In the genomic region with DNA sequence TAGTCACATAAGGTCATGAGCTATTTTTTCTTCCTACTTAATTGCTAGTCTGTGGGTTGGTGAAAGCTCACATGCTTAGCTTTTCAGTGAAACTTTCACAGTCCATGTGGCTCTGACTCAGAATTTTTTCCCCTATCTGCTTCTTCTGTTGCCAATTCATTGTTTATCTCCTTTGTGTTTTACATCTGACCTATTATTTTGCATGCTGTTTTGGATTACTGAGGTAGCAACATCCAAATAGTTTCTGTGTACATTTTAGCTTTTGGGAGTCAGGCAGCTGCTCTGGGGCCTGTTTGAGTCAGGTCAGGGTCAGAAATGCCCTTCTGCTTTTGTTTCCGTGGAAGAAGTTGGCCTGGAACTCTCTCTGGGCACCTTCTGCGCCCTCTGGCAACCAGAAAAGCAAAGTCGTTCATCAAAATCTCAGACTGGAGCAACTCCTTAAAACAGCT, we compare ENCODE assay signal across 11 cellular contexts. TPM values are rescaled to one million over a fixed set of nuclear protein-coding genes. Genes with fewer than 3 reads are reported as not detected.
DNase-seq lines count a peak whose midpoint lies in the region; ATAC-seq and TF ChIP-seq lines count a peak whose summit lies in the region.
"Had no signal": no experiment of that assay in that cellular context is flagged by ENCODE, and none has a peak within 500 bp of the region (broad histone marks: within the 10 kb centered on the region; RNA-seq: fewer than 3 reads in every experiment).

No MANE protein-coding gene starts in this region.

- TF ChIP-seq CTCF in AG09319 (IDR thresholded peaks at IDR 0.05; ENCODE audit: low read depth, low read length) (no peak), foreskin keratinocyte (conservative IDR thresholded peaks at IDR 0.05) (no peak)

- ATAC-seq in HG02759 (IDR thresholded peaks at IDR 0.05; ENCODE audit: unreplicated experiment) (peak; percentile 58), foreskin keratinocyte (no peak), GM19035 (IDR thresholded peaks at IDR 0.05; ENCODE audit: unreplicated experiment) (no peak)

- no peak overlapping the region for H3K27ac ChIP-seq in foreskin keratinocyte
- H3K27ac ChIP-seq: BLaER1 treated with 17β-estradiol and CSF1 and Interleukin-3, amounts not matched to agents 10 nM and 100 nM had no signal

- DNase-seq in AG09319 (ENCODE audit: extremely low read depth, low read depth) (peak; percentile 48), astrocyte of the hippocampus (ENCODE audit: low read depth, low spot score) (peak; percentile 81), medulla oblongata (ENCODE audit: extremely low spot score) (peak; percentile 24), foreskin keratinocyte (no peak), T-helper 9 cell (no peak), NCI-H1417 (lab: John Stamatoyannopoulos, UW) (no peak)
- DNase-seq: left cardiac atrium; stimulated activated CD4-positive, alpha-beta T cell treated with anti-CD3 and anti-CD28 coated beads, Interleukin-4, amount 100 ng/mL, for 24 hours had no signal

- no peaks in the 10 kb centered on the region for H3K27me3 ChIP-seq in foreskin keratinocyte
- H3K27me3 ChIP-seq: BLaER1 treated with 17β-estradiol and CSF1 and Interleukin-3, amounts not matched to agents 10 nM and 100 nM had no signal

- no peaks in the 10 kb centered on the region for H3K4me1 ChIP-seq in foreskin keratinocyte

RNA-seq across cellular contexts. Expression of a gene that starts 40.0 kb away (rescaled TPM):
- total RNA-seq in foreskin keratinocyte: 2.3 and 4.5 TPM in 2 replicates
- 0.27 and 0.74 TPM in 2 replicates for polyA plus RNA-seq in foreskin keratinocyte

Comparison
In these comparisons a context has a peak if more than half of its experiments do, and no peak if none do; other contexts are left out.
1. DNase-seq: peak in AG09319 (single experiment), astrocyte of the hippocampus (single experiment) and medulla oblongata (single experiment); none in foreskin keratinocyte (0 of 2), T-helper 9 cell (single experiment) and NCI-H1417 (0 of 3).